In genomic region chr17:47999612-48000011, GRCh38 we compare ENCODE assay signal across 9 cellular contexts. TPM values are rescaled to one million over a fixed set of nuclear protein-coding genes. Genes with fewer than 3 reads are reported as not detected.
DNase-seq lines count a peak whose midpoint lies in the region; ATAC-seq, FAIRE-seq and TF ChIP-seq lines count a peak whose summit lies in the region.
"Had no signal": no experiment of that assay in that cellular context is flagged by ENCODE, and none has a peak within 500 bp of the region (broad histone marks: within the 10 kb centered on the region; RNA-seq: fewer than 3 reads in every experiment).

No MANE protein-coding gene starts in this region.

- no peaks in the 10 kb centered on the region for H3K27me3 ChIP-seq in CD4-positive, alpha-beta T cell (ENCODE audit: control insufficient read depth, insufficient read depth, low read length)
- H3K27me3 ChIP-seq in HepG2 (ENCODE audit: control insufficient read depth in 1 of 2, insufficient read depth in 2 of 2, low read length in 2 of 2): peaks cover 3 to 33% of the 10 kb centered on the region in 2 experiments; a peak in 3 of 5 replicates

- H3K4me2 ChIP-seq in HepG2 (ENCODE audit: low read depth, low read length): no peak overlapping the region

- no peak for TF ChIP-seq CTCF in CD4-positive, alpha-beta T cell (IDR thresholded peaks at IDR 0.05)
- no peak for TF ChIP-seq CTCF in HepG2 (CRISPR knock-in tag; IDR thresholded peaks at IDR 0.05)
- no peak for TF ChIP-seq CTCF in GM13976 (IDR thresholded peaks at IDR 0.05; ENCODE audit: borderline replicate concordance, control extremely low read depth, extremely low read depth, insufficient read depth, missing control alignments)

- no peaks in the 10 kb centered on the region for H3K9me3 Mint-ChIP-seq in CD4-positive, alpha-beta T cell

- peaks cover 30% of the 10 kb centered on the region for H3K4me1 ChIP-seq in HepG2 (ENCODE audit: insufficient read depth, low read length)

- BruUV-seq in HepG2 (replicated peaks; lab: Mats Ljungman, UMichigan): no TSS peak

- no peaks in the 10 kb centered on the region for H3K36me3 Mint-ChIP-seq in CD4-positive, alpha-beta T cell (ENCODE audit: low read depth)

- no peaks in the 10 kb centered on the region for H3K36me3 ChIP-seq in HepG2 (replicated peaks in 1 of 2; ENCODE audit: control insufficient read depth in 1 of 2, insufficient read depth in 2 of 2, low read length in 2 of 2)
- H3K36me3 ChIP-seq: thoracic aorta had no signal

- no peak overlapping the region for H3K9ac ChIP-seq in HepG2 (ENCODE audit: insufficient read depth, low read depth, low read length)

- POLR2A ChIA-PET in CD4-positive, alpha-beta T cell (lab: Charles Lee): interaction anchor here (1.2 kb wide), 1 partner anchor 49 kb away, joined by 3 read pairs; the partner anchor contains the start of gene NFE2L1
- POLR2A ChIA-PET in HepG2 (lab: Yijun Ruan, JAX): interaction anchor here (0.8 to 1.2 kb wide), 2 partner anchors 29 to 49 kb away, joined by 3 read pairs; partner anchors contain the start of genes CDK5RAP3 and NFE2L1

- H3K4me3 ChIP-seq in HepG2 (replicated peaks in 1 of 3; ENCODE audit: insufficient read depth in 1 of 3, low read depth in 2 of 3, low read length in 3 of 3): no peak overlapping the region
- H3K4me3 ChIP-seq: thoracic aorta had no signal

- no peaks in the 10 kb centered on the region for H3K9me3 ChIP-seq in CD4-positive, alpha-beta T cell (ENCODE audit: control insufficient read depth, low read length)
- no peaks in the 10 kb centered on the region for H3K9me3 ChIP-seq in HepG2 (ENCODE audit: low read length)
- H3K9me3 ChIP-seq: thoracic aorta had no signal

- no peaks in the 10 kb centered on the region for H3K4me1 Mint-ChIP-seq in CD4-positive, alpha-beta T cell (ENCODE audit: low read depth)

- H3K4me3 Mint-ChIP-seq in CD4-positive, alpha-beta T cell: no peak overlapping the region

- intact Hi-C loops in CD4-positive, alpha-beta T cell (cut with DNase I, micrococcal nuclease): no loop called here
- intact Hi-C loops in HepG2 (cut with micrococcal nuclease; ENCODE audit: unreplicated experiment): no loop called here

- no peak for TF ChIP-seq EP300 in HepG2 (IDR thresholded peaks at IDR 0.05; ENCODE audit: low read depth in 2 of 2, low read length in 2 of 2)
- TF ChIP-seq EP300 in HepG2 (CRISPR knock-in tag; IDR thresholded peaks at IDR 0.05; ENCODE audit: borderline replicate concordance): no peak

- H4K20me1 ChIP-seq in HepG2 (ENCODE audit: insufficient read depth, low read length): no peaks in the 10 kb centered on the region

- FAIRE-seq in H54 (lab: Jason Lieb, UNC) (no peak), HepG2 (lab: Jason Lieb, UNC) (no peak)

- DNase-seq in CD4-positive, alpha-beta T cell: no peak
- peak; percentile 45 for DNase-seq in H54 (ENCODE audit: insufficient read length, low spot score)
- DNase-seq in SW480 (ENCODE audit: low spot score): peak; percentile 75
- no peak for DNase-seq in HepG2 (ENCODE audit: low spot score)
- no peak for DNase-seq in GM13976 (ENCODE audit: low spot score)
- no peak for DNase-seq in kidney glomerular epithelial cell (lab: John Stamatoyannopoulos, UW)
- DNase-seq in DMS 273 (lab: John Stamatoyannopoulos, UW; ENCODE audit: unreplicated experiment): no peak

- WGBS in HepG2 (ENCODE audit: low lambda C conversion rate): 0% methylated on average over 3 of the region's 4 CpGs

- H3K79me2 ChIP-seq in HepG2 (ENCODE audit: insufficient read depth, low read length): no peaks in the 10 kb centered on the region

- CTCF ChIA-PET in CD4-positive, alpha-beta T cell (lab: Charles Lee): no interaction called here
- CTCF ChIA-PET in HepG2 (lab: Yijun Ruan, JAX; ENCODE audit: low intra/inter-chr PET ratio, low total read pairs): no interaction called here

- no peak overlapping the region for H3K27ac Mint-ChIP-seq in CD4-positive, alpha-beta T cell

- TF ChIP-seq RAD21 in HepG2 (CRISPR knock-in tag; IDR thresholded peaks at IDR 0.05): no peak

- H3K27ac ChIP-seq in CD4-positive, alpha-beta T cell (ENCODE audit: low read depth, low read length): no peak overlapping the region
- no peak overlapping the region for H3K27ac ChIP-seq in HepG2 (ENCODE audit: extremely low read length, insufficient read depth, low read length)
- H3K27ac ChIP-seq: thoracic aorta had no signal

- H2AFZ ChIP-seq in HepG2 (ENCODE audit: low read length): no peak overlapping the region

- ATAC-seq in CD4-positive, alpha-beta T cell (ENCODE audit: poor library complexity): peak; percentile 66
- peak; percentile 89 for ATAC-seq in HepG2

- peaks cover 26% of the 10 kb centered on the region for H3K27me3 Mint-ChIP-seq in CD4-positive, alpha-beta T cell

- in situ Hi-C loops in HepG2 (cut with HindIII; ENCODE audit: extremely low pct_ligation_motif_present, low pct_unique_long_range_greater_than_20kb) (no loop called here), GM13976 (cut with MboI; ENCODE audit: low sequenced_read_pairs, unreplicated experiment) (no loop called here)

- TF ChIP-seq POLR2A in H54 (IDR thresholded peaks at IDR 0.05; ENCODE audit: low read depth, low read length) (no peak), HepG2 (IDR thresholded peaks at IDR 0.05; ENCODE audit: insufficient read depth in 1 of 2, low read depth in 2 of 2, low read length in 2 of 2) (no peak)

RNA-seq across cellular contexts. Expression of gene CDK5RAP3, which starts 28.7 kb away (rescaled TPM):
- 100 to 1,000 TPM; 206 to 224 TPM for total RNA-seq in CD4-positive, alpha-beta T cell
- total RNA-seq in HepG2 (2016; rRNA removed; fragmentation: Illumina TruSeq; extraction: Trizol): 86.8 and 128 TPM in 2 replicates
- total RNA-seq in HepG2 (2016; cell fraction: cytosol; rRNA removed; fragmentation: Illumina TruSeq; extraction: Trizol; ENCODE audit: low read depth): 13.1 and 20.6 TPM in 2 replicates
- total RNA-seq in HepG2 (2016; cell fraction: insoluble cytoplasmic fraction; rRNA removed; fragmentation: Illumina TruSeq; extraction: Trizol): 90.9 and 132 TPM in 2 replicates
- 26.2 and 30.9 TPM in 2 replicates for total RNA-seq in HepG2 (2016; cell fraction: membrane; rRNA removed; fragmentation: Illumina TruSeq; extraction: Trizol)
- 159 and 187 TPM in 2 replicates for total RNA-seq in HepG2 (2016; cell fraction: nucleus; rRNA removed; fragmentation: Illumina TruSeq; extraction: Trizol)
- polyA plus RNA-seq in HepG2 (2011; rRNA removed): 154 and 183 TPM in 2 replicates
- polyA plus RNA-seq in HepG2 (2011; cell fraction: cytosol; rRNA removed): 59.3 and 67.0 TPM in 2 replicates
- polyA plus RNA-seq in HepG2 (2011; cell fraction: nucleus; rRNA removed): 2,013 and 2,090 TPM in 2 replicates
- 136 and 152 TPM in 2 replicates for polyA plus RNA-seq in HepG2 (2012)
- polyA plus RNA-seq in HepG2 (2016; cell fraction: cytosol; fragmentation: Illumina TruSeq; extraction: Trizol; ENCODE audit: low read depth): 10.8 and 13.3 TPM in 2 replicates
- polyA plus RNA-seq in HepG2 (2016; cell fraction: insoluble cytoplasmic fraction; fragmentation: Illumina TruSeq; extraction: Trizol; ENCODE audit: low read depth): 72.7 and 80.7 TPM in 2 replicates
- polyA plus RNA-seq in HepG2 (2016; cell fraction: membrane; fragmentation: Illumina TruSeq; extraction: Trizol; ENCODE audit: low read depth): 16.6 and 19.4 TPM in 2 replicates
- 373 and 385 TPM in 2 replicates for polyA plus RNA-seq in HepG2 (2016; cell fraction: nucleus; fragmentation: Illumina TruSeq; extraction: Trizol; ENCODE audit: insufficient read depth, low read depth)
- polyA minus RNA-seq in HepG2 (2011; rRNA and poly(A)+ RNA removed; ENCODE audit: low replicate concordance): 116 and 143 TPM in 2 replicates
- 25.7 and 29.3 TPM in 2 replicates for polyA minus RNA-seq in HepG2 (2011; cell fraction: cytosol; rRNA and poly(A)+ RNA removed)
- 252 and 268 TPM in 2 replicates for polyA minus RNA-seq in HepG2 (2011; cell fraction: nucleus; rRNA and poly(A)+ RNA removed)

RNA-seq across cellular contexts. Expression of gene COPZ2, which starts 38.0 kb away (rescaled TPM):
- total RNA-seq in CD4-positive, alpha-beta T cell: under 1 TPM; 0.47 to 0.88 TPM
- total RNA-seq in HepG2 (2016; rRNA removed; fragmentation: Illumina TruSeq; extraction: Trizol): 0.74 and 1.5 TPM in 2 replicates
- 0.81 and 1.5 TPM in 2 replicates for total RNA-seq in HepG2 (2016; cell fraction: cytosol; rRNA removed; fragmentation: Illumina TruSeq; extraction: Trizol; ENCODE audit: low read depth)
- total RNA-seq in HepG2 (2016; cell fraction: insoluble cytoplasmic fraction; rRNA removed; fragmentation: Illumina TruSeq; extraction: Trizol): 0.91 TPM in 1 of 2 replicates, not detected in the other
- 0.96 and 1.8 TPM in 2 replicates for total RNA-seq in HepG2 (2016; cell fraction: membrane; rRNA removed; fragmentation: Illumina TruSeq; extraction: Trizol)
- total RNA-seq in HepG2 (2016; cell fraction: nucleus; rRNA removed; fragmentation: Illumina TruSeq; extraction: Trizol): 1.4 TPM in 1 of 2 replicates, not detected in the other
- polyA plus RNA-seq in HepG2 (2011; rRNA removed): 0.48 and 0.61 TPM in 2 replicates
- 0.48 and 0.96 TPM in 2 replicates for polyA plus RNA-seq in HepG2 (2011; cell fraction: cytosol; rRNA removed)
- 0.68 and 0.90 TPM in 2 replicates for polyA plus RNA-seq in HepG2 (2011; cell fraction: nucleus; rRNA removed)
- 0.63 and 1.8 TPM in 2 replicates for polyA plus RNA-seq in HepG2 (2012)
- polyA plus RNA-seq in HepG2 (2016; cell fraction: cytosol; fragmentation: Illumina TruSeq; extraction: Trizol; ENCODE audit: low read depth): 2.3 and 2.4 TPM in 2 replicates
- polyA plus RNA-seq in HepG2 (2016; cell fraction: insoluble cytoplasmic fraction; fragmentation: Illumina TruSeq; extraction: Trizol; ENCODE audit: low read depth): 0.87 and 4.9 TPM in 2 replicates
- polyA plus RNA-seq in HepG2 (2016; cell fraction: membrane; fragmentation: Illumina TruSeq; extraction: Trizol; ENCODE audit: low read depth): 1.1 and 2.1 TPM in 2 replicates
- 2.4 TPM in 1 of 2 replicates, not detected in the other for polyA plus RNA-seq in HepG2 (2016; cell fraction: nucleus; fragmentation: Illumina TruSeq; extraction: Trizol; ENCODE audit: insufficient read depth, low read depth)
- polyA minus RNA-seq in HepG2 (2011; rRNA and poly(A)+ RNA removed; ENCODE audit: low replicate concordance): 0.50 and 0.94 TPM in 2 replicates
- not detected in 2 replicates for polyA minus RNA-seq in HepG2 (2011; cell fraction: cytosol; rRNA and poly(A)+ RNA removed)
- 0.77 TPM in 1 of 2 replicates, not detected in the other for polyA minus RNA-seq in HepG2 (2011; cell fraction: nucleus; rRNA and poly(A)+ RNA removed)

RNA-seq across cellular contexts. Expression of gene PRR15L, which starts 41.9 kb away (rescaled TPM):
- not detected for total RNA-seq in CD4-positive, alpha-beta T cell
- total RNA-seq in HepG2 (2016; rRNA removed; fragmentation: Illumina TruSeq; extraction: Trizol): 2.0 and 2.4 TPM in 2 replicates
- 0.40 and 0.62 TPM in 2 replicates for total RNA-seq in HepG2 (2016; cell fraction: cytosol; rRNA removed; fragmentation: Illumina TruSeq; extraction: Trizol; ENCODE audit: low read depth)
- total RNA-seq in HepG2 (2016; cell fraction: insoluble cytoplasmic fraction; rRNA removed; fragmentation: Illumina TruSeq; extraction: Trizol): 1.9 and 2.5 TPM in 2 replicates
- 0.93 and 1.0 TPM in 2 replicates for total RNA-seq in HepG2 (2016; cell fraction: membrane; rRNA removed; fragmentation: Illumina TruSeq; extraction: Trizol)
- total RNA-seq in HepG2 (2016; cell fraction: nucleus; rRNA removed; fragmentation: Illumina TruSeq; extraction: Trizol): 0.65 and 0.88 TPM in 2 replicates
- 0.44 and 0.47 TPM in 2 replicates for polyA plus RNA-seq in HepG2 (2011; rRNA removed)
- 0.64 and 0.77 TPM in 2 replicates for polyA plus RNA-seq in HepG2 (2011; cell fraction: cytosol; rRNA removed)
- polyA plus RNA-seq in HepG2 (2011; cell fraction: nucleus; rRNA removed): 0.37 and 0.81 TPM in 2 replicates
- polyA plus RNA-seq in HepG2 (2012): 0.49 and 0.95 TPM in 2 replicates
- 0.11 and 0.28 TPM in 2 replicates for polyA plus RNA-seq in HepG2 (2016; cell fraction: cytosol; fragmentation: Illumina TruSeq; extraction: Trizol; ENCODE audit: low read depth)
- 2.2 TPM in 2 replicates for polyA plus RNA-seq in HepG2 (2016; cell fraction: insoluble cytoplasmic fraction; fragmentation: Illumina TruSeq; extraction: Trizol; ENCODE audit: low read depth)
- 0.43 and 0.52 TPM in 2 replicates for polyA plus RNA-seq in HepG2 (2016; cell fraction: membrane; fragmentation: Illumina TruSeq; extraction: Trizol; ENCODE audit: low read depth)
- polyA plus RNA-seq in HepG2 (2016; cell fraction: nucleus; fragmentation: Illumina TruSeq; extraction: Trizol; ENCODE audit: insufficient read depth, low read depth): 1.1 and 1.2 TPM in 2 replicates
- polyA minus RNA-seq in HepG2 (2011; rRNA and poly(A)+ RNA removed; ENCODE audit: low replicate concordance): 1.4 TPM in 1 of 2 replicates, not detected in the other
- 0.40 and 0.44 TPM in 2 replicates for polyA minus RNA-seq in HepG2 (2011; cell fraction: cytosol; rRNA and poly(A)+ RNA removed)
- 0.62 TPM in 1 of 2 replicates, not detected in the other for polyA minus RNA-seq in HepG2 (2011; cell fraction: nucleus; rRNA and poly(A)+ RNA removed)
- total RNA-seq: mononuclear cell had no signal

RNA-seq across cellular contexts. Expression of gene NFE2L1, which starts 48.5 kb away (rescaled TPM):
- 10 to 100 TPM; 28.1 to 30.6 TPM for total RNA-seq in CD4-positive, alpha-beta T cell
- total RNA-seq in HepG2 (2016; rRNA removed; fragmentation: Illumina TruSeq; extraction: Trizol): 53.7 and 67.0 TPM in 2 replicates
- 4.7 and 5.3 TPM in 2 replicates for total RNA-seq in HepG2 (2016; cell fraction: cytosol; rRNA removed; fragmentation: Illumina TruSeq; extraction: Trizol; ENCODE audit: low read depth)
- total RNA-seq in HepG2 (2016; cell fraction: insoluble cytoplasmic fraction; rRNA removed; fragmentation: Illumina TruSeq; extraction: Trizol): 48.3 and 75.7 TPM in 2 replicates
- total RNA-seq in HepG2 (2016; cell fraction: membrane; rRNA removed; fragmentation: Illumina TruSeq; extraction: Trizol): 18.1 and 20.9 TPM in 2 replicates
- 60.7 and 74.8 TPM in 2 replicates for total RNA-seq in HepG2 (2016; cell fraction: nucleus; rRNA removed; fragmentation: Illumina TruSeq; extraction: Trizol)
- 234 and 278 TPM in 2 replicates for polyA plus RNA-seq in HepG2 (2011; rRNA removed)
- 165 and 176 TPM in 2 replicates for polyA plus RNA-seq in HepG2 (2011; cell fraction: cytosol; rRNA removed)
- polyA plus RNA-seq in HepG2 (2011; cell fraction: nucleus; rRNA removed): 160 and 175 TPM in 2 replicates
- 180 and 241 TPM in 2 replicates for polyA plus RNA-seq in HepG2 (2012)
- polyA plus RNA-seq in HepG2 (2016; cell fraction: cytosol; fragmentation: Illumina TruSeq; extraction: Trizol; ENCODE audit: low read depth): 4.2 and 4.4 TPM in 2 replicates
- polyA plus RNA-seq in HepG2 (2016; cell fraction: insoluble cytoplasmic fraction; fragmentation: Illumina TruSeq; extraction: Trizol; ENCODE audit: low read depth): 37.5 and 44.9 TPM in 2 replicates
- 11.3 and 11.8 TPM in 2 replicates for polyA plus RNA-seq in HepG2 (2016; cell fraction: membrane; fragmentation: Illumina TruSeq; extraction: Trizol; ENCODE audit: low read depth)
- polyA plus RNA-seq in HepG2 (2016; cell fraction: nucleus; fragmentation: Illumina TruSeq; extraction: Trizol; ENCODE audit: insufficient read depth, low read depth): 92.7 and 103 TPM in 2 replicates
- 108 and 333 TPM in 2 replicates for polyA minus RNA-seq in HepG2 (2011; rRNA and poly(A)+ RNA removed; ENCODE audit: low replicate concordance)
- polyA minus RNA-seq in HepG2 (2011; cell fraction: cytosol; rRNA and poly(A)+ RNA removed): 114 and 124 TPM in 2 replicates
- polyA minus RNA-seq in HepG2 (2011; cell fraction: nucleus; rRNA and poly(A)+ RNA removed): 57.3 and 65.6 TPM in 2 replicates

RNA-seq across cellular contexts. Expression of gene PNPO, which starts 58.2 kb away (rescaled TPM):
- total RNA-seq in CD4-positive, alpha-beta T cell: 1 to 10 TPM; 2.2 to 2.4 TPM
- 63.3 and 110 TPM in 2 replicates for total RNA-seq in HepG2 (2016; rRNA removed; fragmentation: Illumina TruSeq; extraction: Trizol)
- 8.6 and 9.4 TPM in 2 replicates for total RNA-seq in HepG2 (2016; cell fraction: cytosol; rRNA removed; fragmentation: Illumina TruSeq; extraction: Trizol; ENCODE audit: low read depth)
- 66.0 and 103 TPM in 2 replicates for total RNA-seq in HepG2 (2016; cell fraction: insoluble cytoplasmic fraction; rRNA removed; fragmentation: Illumina TruSeq; extraction: Trizol)
- 30.0 and 31.1 TPM in 2 replicates for total RNA-seq in HepG2 (2016; cell fraction: membrane; rRNA removed; fragmentation: Illumina TruSeq; extraction: Trizol)
- 31.0 and 31.3 TPM in 2 replicates for total RNA-seq in HepG2 (2016; cell fraction: nucleus; rRNA removed; fragmentation: Illumina TruSeq; extraction: Trizol)
- 47.9 and 48.1 TPM in 2 replicates for polyA plus RNA-seq in HepG2 (2011; rRNA removed)
- polyA plus RNA-seq in HepG2 (2011; cell fraction: cytosol; rRNA removed): 42.3 and 49.3 TPM in 2 replicates
- 24.7 and 35.1 TPM in 2 replicates for polyA plus RNA-seq in HepG2 (2011; cell fraction: nucleus; rRNA removed)
- 19.7 and 25.0 TPM in 2 replicates for polyA plus RNA-seq in HepG2 (2012)
- polyA plus RNA-seq in HepG2 (2016; cell fraction: cytosol; fragmentation: Illumina TruSeq; extraction: Trizol; ENCODE audit: low read depth): 4.4 and 5.2 TPM in 2 replicates
- 60.3 and 63.0 TPM in 2 replicates for polyA plus RNA-seq in HepG2 (2016; cell fraction: insoluble cytoplasmic fraction; fragmentation: Illumina TruSeq; extraction: Trizol; ENCODE audit: low read depth)
- polyA plus RNA-seq in HepG2 (2016; cell fraction: membrane; fragmentation: Illumina TruSeq; extraction: Trizol; ENCODE audit: low read depth): 18.9 and 19.7 TPM in 2 replicates
- 38.2 and 38.8 TPM in 2 replicates for polyA plus RNA-seq in HepG2 (2016; cell fraction: nucleus; fragmentation: Illumina TruSeq; extraction: Trizol; ENCODE audit: insufficient read depth, low read depth)
- 64.3 and 90.4 TPM in 2 replicates for polyA minus RNA-seq in HepG2 (2011; rRNA and poly(A)+ RNA removed; ENCODE audit: low replicate concordance)
- polyA minus RNA-seq in HepG2 (2011; cell fraction: cytosol; rRNA and poly(A)+ RNA removed): 33.1 and 41.3 TPM in 2 replicates
- polyA minus RNA-seq in HepG2 (2011; cell fraction: nucleus; rRNA and poly(A)+ RNA removed): 24.2 and 35.4 TPM in 2 replicates

Comparison
In these comparisons a context has a peak if more than half of its experiments do, and no peak if none do; other contexts are left out.
1. DNase-seq: peak in H54 (single experiment) and SW480 (single experiment); none in CD4-positive, alpha-beta T cell (0 of 10), HepG2 (single experiment), GM13976 (single experiment), kidney glomerular epithelial cell (single experiment) and DMS 273 (single experiment).